In the genomic region with DNA sequence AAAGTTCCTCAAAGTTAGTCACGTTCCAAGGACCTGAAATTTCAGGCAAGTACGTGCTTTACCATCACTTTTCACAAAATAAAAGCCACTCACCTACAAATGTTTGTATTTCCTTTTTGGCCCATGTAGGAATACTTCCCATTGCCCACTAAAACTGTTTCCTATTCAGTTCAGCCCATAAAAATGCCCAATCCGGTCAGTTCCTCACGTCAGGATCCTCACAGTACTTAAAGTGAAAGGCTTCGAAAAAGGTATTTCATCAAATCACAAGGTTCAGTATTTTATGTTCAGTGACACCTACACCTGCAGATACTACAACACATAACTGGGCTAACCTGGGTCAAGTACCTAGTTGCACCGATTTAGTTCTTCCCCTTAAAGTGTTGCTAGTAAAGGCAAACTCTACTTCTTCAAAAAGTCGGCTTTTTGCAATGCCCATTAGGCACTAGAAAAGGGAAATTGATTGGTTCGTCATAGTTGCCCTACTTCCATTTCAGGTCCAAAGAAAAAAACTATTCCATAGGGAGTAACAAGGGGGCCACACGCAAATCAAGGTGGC, we compare ENCODE assay signal across 8 cellular contexts. TPM values are rescaled to one million over a fixed set of nuclear protein-coding genes. Genes with fewer than 3 reads are reported as not detected.
A peak's percentile ranks its signal among the peaks of the same experiment; 100 is the strongest.
DNase-seq lines count a peak whose midpoint lies in the region; ATAC-seq and TF ChIP-seq lines count a peak whose summit lies in the region.

No MANE protein-coding gene starts in this region.

- TF ChIP-seq CTCF in AG09309 (IDR thresholded peaks at IDR 0.05; ENCODE audit: control insufficient read depth, insufficient read depth, low read depth, low read length, missing control alignments) (no peak), SK-N-SH (IDR thresholded peaks at IDR 0.05) (no peak), endothelial cell (IDR thresholded peaks at IDR 0.05; ENCODE audit: unreplicated experiment) (no peak)

- peak overlapping the region; percentile 88 for H3K4me3 ChIP-seq in AG09309 (ENCODE audit: control insufficient read depth, low read depth, low read length)
- peak overlapping the region; percentile 88 for H3K4me3 ChIP-seq in HAP-1
- peak overlapping the region; percentile 87 to 100 for H3K4me3 ChIP-seq in SK-N-SH (ENCODE audit: low read depth in 2 of 2, low read length in 1 of 2)

- no peaks in the 10 kb centered on the region for H3K9me3 Mint-ChIP-seq in endothelial cell (ENCODE audit: unreplicated experiment)
- no peaks in the 10 kb centered on the region for H3K9me3 Mint-ChIP-seq in naive thymus-derived CD8-positive, alpha-beta T cell

- H3K79me2 ChIP-seq in SK-N-SH (ENCODE audit: insufficient read depth): peaks cover 55% of the 10 kb centered on the region

- H3K27me3 ChIP-seq in HAP-1 (ENCODE audit: low read depth) (no peaks in the 10 kb centered on the region), SK-N-SH (ENCODE audit: insufficient read depth) (no peaks in the 10 kb centered on the region)

- no peaks in the 10 kb centered on the region for H4K20me1 ChIP-seq in SK-N-SH (ENCODE audit: insufficient read depth)

- H3K27ac ChIP-seq in SK-N-SH (ENCODE audit: low read depth in 2 of 2, low read length in 1 of 2): peak overlapping the region in 1 of 2 experiments; percentile 85; a peak in 3 of 4 replicates

- no peak for TF ChIP-seq RAD21 in SK-N-SH (IDR thresholded peaks at IDR 0.05; ENCODE audit: low read length)

- H3K36me3 ChIP-seq in HAP-1 (replicated peaks): no peaks in the 10 kb centered on the region
- peaks cover 0 to 8% of the 10 kb centered on the region in 2 experiments for H3K36me3 ChIP-seq in SK-N-SH (replicated peaks in 1 of 2; ENCODE audit: control insufficient read depth in 1 of 2, insufficient read depth in 2 of 2, low read length in 1 of 2)

- peak overlapping the region; percentile 100 for H3K4me3 Mint-ChIP-seq in endothelial cell (ENCODE audit: unreplicated experiment)
- peak overlapping the region; percentile 95 to 99 (median 98) for H3K4me3 Mint-ChIP-seq in naive thymus-derived CD8-positive, alpha-beta T cell

- peaks cover 20% of the 10 kb centered on the region for H3K4me1 ChIP-seq in HAP-1
- peaks cover 12 to 17% of the 10 kb centered on the region in 2 experiments; a peak in 3 of 4 replicates for H3K4me1 ChIP-seq in SK-N-SH (ENCODE audit: control insufficient read depth in 1 of 2, insufficient read depth in 2 of 2, low read depth in 1 of 2, low read length in 1 of 2)

- 28% methylated on average over 9 of the region's 9 CpGs for WGBS in SK-N-SH (ENCODE audit: low lambda C conversion rate)

- DNase-seq in AG09309 (ENCODE audit: low read depth): no peak
- DNase-seq in HAP-1 (ENCODE audit: low spot score in 2 of 2): peak in 1 of 2 experiments; percentile 34
- DNase-seq in SK-N-SH: no peak
- no peak for DNase-seq in endothelial cell (ENCODE audit: low spot score)
- peak in 1 of 10 donors; percentile 19 for DNase-seq in naive thymus-derived CD8-positive, alpha-beta T cell
- no peak for DNase-seq in activated effector memory CD4-positive, alpha-beta T cell treated with anti-CD3 and anti-CD28 coated beads, Interleukin-2, amount 50 U/mL, for 16 hours

- no peaks in the 10 kb centered on the region for H3K9me2 ChIP-seq in SK-N-SH

- peak overlapping the region; percentile 91 for H3K9ac ChIP-seq in SK-N-SH

- no peak for ATAC-seq in naive thymus-derived CD8-positive, alpha-beta T cell
- no peak for ATAC-seq in GM18868 (IDR thresholded peaks at IDR 0.05; ENCODE audit: unreplicated experiment)
- ATAC-seq in HG02571 (IDR thresholded peaks at IDR 0.05; ENCODE audit: unreplicated experiment): no peak

- H3K27me3 Mint-ChIP-seq in endothelial cell (ENCODE audit: unreplicated experiment): peaks cover 3% of the 10 kb centered on the region
- H3K27me3 Mint-ChIP-seq in naive thymus-derived CD8-positive, alpha-beta T cell: no peaks in the 10 kb centered on the region

- in situ Hi-C loops in HAP-1 (cut with MboI; ENCODE audit: low sequenced_read_pairs): no loop called here

- peaks cover 27% of the 10 kb centered on the region for H3K4me1 Mint-ChIP-seq in endothelial cell (ENCODE audit: unreplicated experiment)
- H3K4me1 Mint-ChIP-seq in naive thymus-derived CD8-positive, alpha-beta T cell: peaks cover 24 to 64% (median 60%) of the 10 kb centered on the region in 4 donors

- no peaks in the 10 kb centered on the region for H3F3A ChIP-seq in SK-N-SH (replicated peaks; ENCODE audit: insufficient read depth)

- peak overlapping the region; percentile 98; the same call in 1 of the 2 replicates for H2AFZ ChIP-seq in SK-N-SH (ENCODE audit: low read depth)

- POLR2A ChIA-PET in SK-N-SH (lab: Yijun Ruan, JAX): no interaction called here
- POLR2A ChIA-PET in naive thymus-derived CD8-positive, alpha-beta T cell (lab: Charles Lee): no interaction called here

- CTCF ChIA-PET in SK-N-SH (lab: Yijun Ruan, JAX): interaction anchor here (0.9 to 1.3 kb wide), 3 partner anchors 31 to 169 kb away, joined by 3 to 6 read pairs (median 5); no protein-coding TSS in a partner anchor

- H3K9me3 ChIP-seq in HAP-1: no peaks in the 10 kb centered on the region
- H3K9me3 ChIP-seq in SK-N-SH: no peaks in the 10 kb centered on the region

- H3K4me2 ChIP-seq in SK-N-SH: peak overlapping the region; percentile 86

- peaks cover 5% of the 10 kb centered on the region for H3K36me3 Mint-ChIP-seq in endothelial cell (ENCODE audit: low read depth, unreplicated experiment)
- H3K36me3 Mint-ChIP-seq in naive thymus-derived CD8-positive, alpha-beta T cell: peaks cover 0 to 10% (median 0%) of the 10 kb centered on the region in 3 donors

- H3K27ac Mint-ChIP-seq in endothelial cell (ENCODE audit: unreplicated experiment): peak overlapping the region; percentile 97
- H3K27ac Mint-ChIP-seq in naive thymus-derived CD8-positive, alpha-beta T cell: peak overlapping the region; percentile 96 to 99 (median 98)

- no peak for TF ChIP-seq EP300 in SK-N-SH (IDR thresholded peaks at IDR 0.05; ENCODE audit: borderline replicate concordance in 1 of 2, low read depth in 1 of 2, low read length in 1 of 2)

TF ChIP-seq in SK-N-SH, 30 proteins besides CTCF, POLR2A, EP300 and RAD21 (continues in another document):
- TF ChIP-seq RXRA (IDR thresholded peaks at IDR 0.05; ENCODE audit: borderline replicate concordance, low read depth) (no peak), YY1 (IDR thresholded peaks at IDR 0.05; ENCODE audit: low read depth) (no peak), SIN3A (IDR thresholded peaks at IDR 0.05; ENCODE audit: borderline replicate concordance, low read depth, low read length) (no peak), NFIC (IDR thresholded peaks at IDR 0.05; ENCODE audit: borderline replicate concordance) (no peak), MXI1 (IDR thresholded peaks at IDR 0.05; ENCODE audit: low read depth, low read length) (no peak), GABPA (IDR thresholded peaks at IDR 0.05; ENCODE audit: low read depth) (no peak), FOXM1 (IDR thresholded peaks at IDR 0.05; ENCODE audit: low read depth) (no peak)
- TF ChIP-seq, protein P1, sequence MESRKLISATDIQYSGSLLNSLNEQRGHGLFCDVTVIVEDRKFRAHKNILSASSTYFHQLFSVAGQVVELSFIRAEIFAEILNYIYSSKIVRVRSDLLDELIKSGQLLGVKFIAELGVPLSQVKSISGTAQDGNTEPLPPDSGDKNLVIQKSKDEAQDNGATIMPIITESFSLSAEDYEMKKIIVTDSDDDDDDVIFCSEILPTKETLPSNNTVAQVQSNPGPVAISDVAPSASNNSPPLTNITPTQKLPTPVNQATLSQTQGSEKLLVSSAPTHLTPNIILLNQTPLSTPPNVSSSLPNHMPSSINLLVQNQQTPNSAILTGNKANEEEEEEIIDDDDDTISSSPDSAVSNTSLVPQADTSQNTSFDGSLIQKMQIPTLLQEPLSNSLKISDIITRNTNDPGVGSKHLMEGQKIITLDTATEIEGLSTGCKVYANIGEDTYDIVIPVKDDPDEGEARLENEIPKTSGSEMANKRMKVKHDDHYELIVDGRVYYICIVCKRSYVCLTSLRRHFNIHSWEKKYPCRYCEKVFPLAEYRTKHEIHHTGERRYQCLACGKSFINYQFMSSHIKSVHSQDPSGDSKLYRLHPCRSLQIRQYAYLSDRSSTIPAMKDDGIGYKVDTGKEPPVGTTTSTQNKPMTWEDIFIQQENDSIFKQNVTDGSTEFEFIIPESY (IDR thresholded peaks at IDR 0.05; ENCODE audit: borderline replicate concordance, low read depth): no peak
- TF ChIP-seq, protein P2, sequence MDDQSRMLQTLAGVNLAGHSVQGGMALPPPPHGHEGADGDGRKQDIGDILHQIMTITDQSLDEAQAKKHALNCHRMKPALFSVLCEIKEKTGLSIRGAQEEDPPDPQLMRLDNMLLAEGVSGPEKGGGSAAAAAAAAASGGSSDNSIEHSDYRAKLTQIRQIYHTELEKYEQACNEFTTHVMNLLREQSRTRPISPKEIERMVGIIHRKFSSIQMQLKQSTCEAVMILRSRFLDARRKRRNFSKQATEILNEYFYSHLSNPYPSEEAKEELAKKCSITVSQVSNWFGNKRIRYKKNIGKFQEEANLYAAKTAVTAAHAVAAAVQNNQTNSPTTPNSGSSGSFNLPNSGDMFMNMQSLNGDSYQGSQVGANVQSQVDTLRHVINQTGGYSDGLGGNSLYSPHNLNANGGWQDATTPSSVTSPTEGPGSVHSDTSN (IDR thresholded peaks at IDR 0.05): no peak
- TF ChIP-seq, protein P3, sequence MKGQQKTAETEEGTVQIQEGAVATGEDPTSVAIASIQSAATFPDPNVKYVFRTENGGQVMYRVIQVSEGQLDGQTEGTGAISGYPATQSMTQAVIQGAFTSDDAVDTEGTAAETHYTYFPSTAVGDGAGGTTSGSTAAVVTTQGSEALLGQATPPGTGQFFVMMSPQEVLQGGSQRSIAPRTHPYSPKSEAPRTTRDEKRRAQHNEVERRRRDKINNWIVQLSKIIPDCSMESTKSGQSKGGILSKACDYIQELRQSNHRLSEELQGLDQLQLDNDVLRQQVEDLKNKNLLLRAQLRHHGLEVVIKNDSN (IDR thresholded peaks at IDR 0.05; ENCODE audit: borderline replicate concordance, low read depth): no peak
- TF ChIP-seq, protein P4, sequence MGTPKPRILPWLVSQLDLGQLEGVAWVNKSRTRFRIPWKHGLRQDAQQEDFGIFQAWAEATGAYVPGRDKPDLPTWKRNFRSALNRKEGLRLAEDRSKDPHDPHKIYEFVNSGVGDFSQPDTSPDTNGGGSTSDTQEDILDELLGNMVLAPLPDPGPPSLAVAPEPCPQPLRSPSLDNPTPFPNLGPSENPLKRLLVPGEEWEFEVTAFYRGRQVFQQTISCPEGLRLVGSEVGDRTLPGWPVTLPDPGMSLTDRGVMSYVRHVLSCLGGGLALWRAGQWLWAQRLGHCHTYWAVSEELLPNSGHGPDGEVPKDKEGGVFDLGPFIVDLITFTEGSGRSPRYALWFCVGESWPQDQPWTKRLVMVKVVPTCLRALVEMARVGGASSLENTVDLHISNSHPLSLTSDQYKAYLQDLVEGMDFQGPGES (IDR thresholded peaks at IDR 0.05; ENCODE audit: low read depth, low read length): no peak

RNA-seq across cellular contexts. Expression of a gene that starts 1.1 kb away (rescaled TPM):
- 8.3 and 13.0 TPM in 2 replicates for polyA plus RNA-seq in SK-N-SH (2012; rRNA removed)
- polyA plus RNA-seq in SK-N-SH (2012; cell fraction: cytosol; rRNA removed): 9.4 and 11.1 TPM in 2 replicates
- 11.5 and 12.8 TPM in 2 replicates for polyA plus RNA-seq in SK-N-SH (2012; cell fraction: nucleus; rRNA removed)
- 34.3 TPM for total RNA-seq in endothelial cell (ENCODE audit: unreplicated experiment)
- total RNA-seq in naive thymus-derived CD8-positive, alpha-beta T cell: 10 to 100 TPM; 37.5 to 45.7 TPM
- 10 to 100 TPM in 1 of 3 donors, 1 to 10 TPM in 2; 8.6 to 10.7 (median 9.9) TPM for polyA plus RNA-seq in naive thymus-derived CD8-positive, alpha-beta T cell
